In the genomic region with DNA sequence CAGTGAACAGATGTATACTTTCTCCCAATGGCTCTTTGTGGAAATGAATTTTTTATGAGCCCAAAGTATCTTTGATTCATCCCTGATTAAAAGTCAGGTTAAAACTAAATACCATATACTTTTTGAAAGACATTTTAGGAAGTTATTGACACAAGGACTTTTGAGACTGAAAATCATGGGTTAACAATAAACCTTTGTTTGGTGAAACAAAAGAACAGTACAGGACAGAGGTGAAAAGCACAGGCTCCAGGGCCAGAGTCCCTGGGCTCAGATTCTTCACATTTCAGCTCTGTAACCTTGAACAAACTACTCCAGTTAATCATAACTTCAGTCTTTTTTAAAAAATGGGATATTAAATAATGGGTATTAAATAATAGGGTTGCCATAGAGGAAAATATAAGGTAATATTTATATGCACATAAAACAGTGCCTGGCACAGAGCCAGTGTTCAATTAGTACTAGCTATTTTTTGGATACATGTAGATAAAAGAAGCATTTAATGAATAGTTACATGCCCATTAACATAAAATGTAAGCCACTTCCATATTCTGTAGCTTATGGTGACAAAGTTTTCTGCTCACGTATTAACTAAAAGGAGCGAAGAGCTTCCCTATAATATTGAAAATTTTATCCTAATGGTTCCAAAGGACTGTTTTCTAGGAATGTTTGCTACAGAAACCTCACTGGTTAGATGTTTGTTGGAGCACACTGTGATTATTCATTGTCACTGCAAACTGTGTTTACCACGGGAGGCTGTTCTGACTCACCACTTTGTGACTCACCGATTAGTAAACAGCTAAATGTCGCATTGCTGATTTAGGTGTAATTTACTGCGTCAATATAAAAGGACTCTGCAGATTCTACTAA, we compare ENCODE assay signal across 9 cellular contexts.
A peak's percentile ranks its signal among the peaks of the same experiment; 100 is the strongest.
DNase-seq lines count a peak whose midpoint lies in the region; FAIRE-seq and TF ChIP-seq lines count a peak whose summit lies in the region.
"Had no signal": no experiment of that assay in that cellular context is flagged by ENCODE, and none has a peak within 500 bp of the region (broad histone marks: within the 10 kb centered on the region; RNA-seq: fewer than 3 reads in every experiment).

No MANE protein-coding gene starts in this region.

- H3K27me3 Mint-ChIP-seq in MCF 10A (ENCODE audit: insufficient read depth, unreplicated experiment): no peaks in the 10 kb centered on the region
- H3K27me3 Mint-ChIP-seq: activated naive CD8-positive, alpha-beta T cell treated with anti-CD3 and anti-CD28 coated beads for 36 hours had no signal

- POLR2A ChIA-PET in MCF 10A (lab: Yijun Ruan, JAX): interaction anchor here (0.6 to 4.7 kb wide), 7 partner anchors 11 to 264 kb away, joined by 3 to 52 read pairs (median 3); partner anchors contain the start of genes ABHD4 and DAD1
- POLR2A ChIA-PET in SK-N-SH (lab: Yijun Ruan, JAX): no interaction called here

- peak overlapping the region; percentile 29 for H3K4me3 Mint-ChIP-seq in MCF 10A (ENCODE audit: unreplicated experiment)
- H3K4me3 Mint-ChIP-seq: activated naive CD8-positive, alpha-beta T cell treated with anti-CD3 and anti-CD28 coated beads for 36 hours had no signal

- BruUV-seq in MCF 10A (replicated peaks; lab: Mats Ljungman, UMichigan): no TSS peak

- H3K79me2 ChIP-seq in SK-N-SH (ENCODE audit: insufficient read depth) (no peaks in the 10 kb centered on the region), hepatocyte (no peaks in the 10 kb centered on the region)

- H4K20me1 ChIP-seq in SK-N-SH (ENCODE audit: insufficient read depth): no peaks in the 10 kb centered on the region
- H4K20me1 ChIP-seq in hepatocyte (ENCODE audit: insufficient read depth, poor library complexity, severe bottlenecking): no peaks in the 10 kb centered on the region

- FAIRE-seq in urothelium cell line (lab: Jason Lieb, UNC): no peak
- no peak for FAIRE-seq in GM12891 (lab: Jason Lieb, UNC)

- H3K27ac ChIP-seq in breast epithelium (peak overlapping the region in 1 of 2 donors; percentile 21), SK-N-SH (ENCODE audit: low read depth in 2 of 2, low read length in 1 of 2) (no peak overlapping the region), hepatocyte (peak overlapping the region; percentile 9)

- H3K36me3 ChIP-seq in breast epithelium (no peaks in the 10 kb centered on the region), SK-N-SH (replicated peaks in 1 of 2; ENCODE audit: control insufficient read depth in 1 of 2, insufficient read depth in 2 of 2, low read length in 1 of 2) (no peaks in the 10 kb centered on the region), hepatocyte (replicated peaks; ENCODE audit: insufficient read depth, low read depth) (no peaks in the 10 kb centered on the region)

- no peak overlapping the region for H3K4me2 ChIP-seq in SK-N-SH
- H3K4me2 ChIP-seq in hepatocyte: no peak overlapping the region

- no peaks in the 10 kb centered on the region for H3K9me3 ChIP-seq in breast epithelium
- H3K9me3 ChIP-seq in SK-N-SH: no peaks in the 10 kb centered on the region
- H3K9me3 ChIP-seq in hepatocyte (ENCODE audit: low read depth): no peaks in the 10 kb centered on the region

- in situ Hi-C loops in GM13977 (cut with MboI; ENCODE audit: low pct_unique_long_range_greater_than_20kb, low sequenced_read_pairs, unreplicated experiment): no loop called here

- TF ChIP-seq RAD21 in SK-N-SH (IDR thresholded peaks at IDR 0.05; ENCODE audit: low read length): no peak

- H3K4me3 ChIP-seq in breast epithelium (no peak overlapping the region), SK-N-SH (ENCODE audit: low read depth in 2 of 2, low read length in 1 of 2) (no peak overlapping the region), hepatocyte (no peak overlapping the region)

- no peaks in the 10 kb centered on the region for H3K4me1 ChIP-seq in breast epithelium
- no peaks in the 10 kb centered on the region for H3K4me1 ChIP-seq in SK-N-SH (ENCODE audit: control insufficient read depth in 1 of 2, insufficient read depth in 2 of 2, low read depth in 1 of 2, low read length in 1 of 2)
- H3K4me1 ChIP-seq in hepatocyte (ENCODE audit: insufficient read depth): peaks cover 3% of the 10 kb centered on the region

- H3K27ac Mint-ChIP-seq in MCF 10A (ENCODE audit: low read depth, unreplicated experiment): no peak overlapping the region
- H3K27ac Mint-ChIP-seq: activated naive CD8-positive, alpha-beta T cell treated with anti-CD3 and anti-CD28 coated beads for 36 hours had no signal

- under 1% methylated on average over 6 of the region's 6 CpGs for WGBS in SK-N-SH (ENCODE audit: low lambda C conversion rate)
- 29% methylated on average over 6 of the region's 6 CpGs for WGBS in hepatocyte (ENCODE audit: low lambda C conversion rate, missing lambda C conversion rate)

- CTCF ChIA-PET in MCF 10A (lab: Yijun Ruan, JAX) (interaction anchor here (0.6 to 3.0 kb wide), 15 partner anchors 13 to 223 kb away, joined by 3 to 46 read pairs (median 4); no protein-coding TSS in a partner anchor), SK-N-SH (lab: Yijun Ruan, JAX) (interaction anchor here (1.0 to 2.4 kb wide), 2 partner anchors 9 to 14 kb away, joined by 3 to 11 read pairs; no protein-coding TSS in a partner anchor)

- no peaks in the 10 kb centered on the region for H3K36me3 Mint-ChIP-seq in MCF 10A (ENCODE audit: insufficient read depth, unreplicated experiment)
- H3K36me3 Mint-ChIP-seq: activated naive CD8-positive, alpha-beta T cell treated with anti-CD3 and anti-CD28 coated beads for 36 hours had no signal

- no peaks in the 10 kb centered on the region for H3K4me1 Mint-ChIP-seq in MCF 10A (ENCODE audit: insufficient read depth, unreplicated experiment)
- H3K4me1 Mint-ChIP-seq: activated naive CD8-positive, alpha-beta T cell treated with anti-CD3 and anti-CD28 coated beads for 36 hours had no signal

- H3K27me3 ChIP-seq in breast epithelium (no peaks in the 10 kb centered on the region), SK-N-SH (ENCODE audit: insufficient read depth) (peaks cover 7% of the 10 kb centered on the region; the same call in 1 of the 2 replicates), hepatocyte (no peaks in the 10 kb centered on the region)

- no peak for TF ChIP-seq EP300 in SK-N-SH (IDR thresholded peaks at IDR 0.05; ENCODE audit: borderline replicate concordance in 1 of 2, low read depth in 1 of 2, low read length in 1 of 2)

- intact Hi-C loops in MCF 10A (cut with micrococcal nuclease): no loop called here
- intact Hi-C loops in breast epithelium (cut with DNase I; ENCODE audit: low total_unique reads): no loop called here

- DNase-seq in MCF 10A (ENCODE audit: unreplicated experiment): peak; percentile 55
- no peak for DNase-seq in breast epithelium (ENCODE audit: low spot score in 2 of 2)
- DNase-seq in SK-N-SH: no peak
- peak; percentile 70 for DNase-seq in hepatocyte (ENCODE audit: low spot score)
- peak; percentile 72 for DNase-seq in urothelium cell line (ENCODE audit: low spot score)
- DNase-seq in GM12891 (ENCODE audit: insufficient read length, low spot score): no peak
- no peak for DNase-seq in GM13977 (ENCODE audit: low spot score)
- no peak for DNase-seq in putamen (ENCODE audit: low spot score)
- DNase-seq: activated naive CD8-positive, alpha-beta T cell treated with anti-CD3 and anti-CD28 coated beads for 36 hours had no signal

- H3K9ac ChIP-seq in SK-N-SH: no peak overlapping the region

- H3F3A ChIP-seq in SK-N-SH (replicated peaks; ENCODE audit: insufficient read depth): no peaks in the 10 kb centered on the region

- no peak for TF ChIP-seq POLR2A in breast epithelium (IDR thresholded peaks at IDR 0.05)
- TF ChIP-seq POLR2A in GM12891 (IDR thresholded peaks at IDR 0.05; ENCODE audit: low read depth, low read length): no peak

- TF ChIP-seq CTCF in MCF 10A (IDR thresholded peaks at IDR 0.05; ENCODE audit: unreplicated experiment): no peak
- TF ChIP-seq CTCF in breast epithelium (IDR thresholded peaks at IDR 0.05): no peak
- no peak for TF ChIP-seq CTCF in SK-N-SH (IDR thresholded peaks at IDR 0.05)
- no peak for TF ChIP-seq CTCF in hepatocyte (IDR thresholded peaks at IDR 0.05; ENCODE audit: poor library complexity)
- TF ChIP-seq CTCF in GM13977 (IDR thresholded peaks at IDR 0.05; ENCODE audit: extremely low read depth, insufficient read depth, missing control alignments): no peak

- H3K9me3 Mint-ChIP-seq in MCF 10A (ENCODE audit: unreplicated experiment): peaks cover 8% of the 10 kb centered on the region
- H3K9me3 Mint-ChIP-seq: activated naive CD8-positive, alpha-beta T cell treated with anti-CD3 and anti-CD28 coated beads for 36 hours had no signal

- H2AFZ ChIP-seq in SK-N-SH (ENCODE audit: low read depth): no peak overlapping the region
- H2AFZ ChIP-seq in hepatocyte: no peak overlapping the region

- no peaks in the 10 kb centered on the region for H3K9me2 ChIP-seq in SK-N-SH
- no peaks in the 10 kb centered on the region for H3K9me2 ChIP-seq in hepatocyte (replicated peaks; ENCODE audit: insufficient read depth)

TF ChIP-seq in SK-N-SH, 30 proteins besides CTCF, POLR2A, EP300 and RAD21 (continues in another document):
- no peak for TF ChIP-seq MEF2A (IDR thresholded peaks at IDR 0.05; ENCODE audit: borderline replicate concordance, low read depth)
- TF ChIP-seq TCF12 (IDR thresholded peaks at IDR 0.05): peak; percentile 4; the same call in 1 of the 2 replicates
- no peak for TF ChIP-seq FOXJ3 (CRISPR knock-in tag; IDR thresholded peaks at IDR 0.05)
- peak; percentile 45 for TF ChIP-seq PBX3 (IDR thresholded peaks at IDR 0.05)

TF ChIP-seq in GM12891, 5 proteins besides CTCF, POLR2A, EP300 and RAD21:
- TF ChIP-seq PAX5 (IDR thresholded peaks at IDR 0.05; ENCODE audit: insufficient read depth, low read length, severe bottlenecking): no peak
- no peak for TF ChIP-seq TAF1 (IDR thresholded peaks at IDR 0.05; ENCODE audit: low read depth, low read length)
- no peak for TF ChIP-seq POU2F2 (IDR thresholded peaks at IDR 0.05; ENCODE audit: low read depth, low read length)
- no peak for TF ChIP-seq SPI1 (IDR thresholded peaks at IDR 0.05; ENCODE audit: low read depth, low read length)
- no peak for TF ChIP-seq POLR2AphosphoS5 (IDR thresholded peaks at IDR 0.05; ENCODE audit: low read depth, low read length)

Comparison
In these comparisons a context has a peak if more than half of its experiments do, and no peak if none do; other contexts are left out.
1. DNase-seq: peak in MCF 10A (single experiment), hepatocyte (single experiment) and urothelium cell line (single experiment); none in breast epithelium (0 of 2), SK-N-SH (single experiment), GM12891 (single experiment), GM13977 (single experiment) and putamen (single experiment).